9 cellular contexts compared by ENCODE assay signal in the genomic region with DNA sequence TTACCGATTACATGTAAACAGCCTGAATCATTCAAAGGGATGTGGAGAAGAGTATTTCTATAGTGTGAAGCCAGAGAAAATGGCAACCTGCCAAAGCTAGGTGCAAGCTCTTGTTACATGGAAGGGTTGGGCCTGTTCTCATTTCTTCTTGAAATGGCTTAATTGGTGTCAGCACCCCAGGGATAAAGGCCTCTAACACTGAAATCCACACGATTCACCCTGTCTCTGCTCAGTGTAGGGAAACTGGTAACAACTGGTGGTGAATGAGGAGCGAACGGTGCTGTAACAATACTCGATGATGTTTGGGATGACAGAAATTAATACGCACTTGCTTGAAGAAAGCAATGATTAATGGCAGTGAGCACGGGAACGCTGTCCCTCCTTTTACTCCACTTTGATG. TPM values are rescaled to one million over a fixed set of nuclear protein-coding genes. Genes with fewer than 3 reads are reported as not detected.
DNase-seq lines count a peak whose midpoint lies in the region; ATAC-seq, FAIRE-seq and TF ChIP-seq lines count a peak whose summit lies in the region.
"Had no signal": no experiment of that assay in that cellular context is flagged by ENCODE, and none has a peak within 500 bp of the region (broad histone marks: within the 10 kb centered on the region; RNA-seq: fewer than 3 reads in every experiment).

No MANE protein-coding gene starts in this region.

- H3K9me3 ChIP-seq in HepG2 (ENCODE audit: low read length) (no peaks in the 10 kb centered on the region), right lobe of liver (no peaks in the 10 kb centered on the region), endothelial cell of umbilical vein (replicated peaks; ENCODE audit: control insufficient read depth, insufficient read depth, low read length) (no peaks in the 10 kb centered on the region)

- H3K27me3 ChIP-seq in HepG2 (ENCODE audit: control insufficient read depth in 1 of 2, insufficient read depth in 2 of 2, low read length in 2 of 2) (no peaks in the 10 kb centered on the region), right lobe of liver (no peaks in the 10 kb centered on the region), endothelial cell of umbilical vein (ENCODE audit: control insufficient read depth in 2 of 2, insufficient read depth in 2 of 2, low read length in 2 of 2) (no peaks in the 10 kb centered on the region)

- no peak overlapping the region for H3K4me3 ChIP-seq in HepG2 (replicated peaks in 1 of 3; ENCODE audit: insufficient read depth in 1 of 3, low read depth in 2 of 3, low read length in 3 of 3)
- H3K4me3 ChIP-seq in right lobe of liver: no peak overlapping the region
- H3K4me3 ChIP-seq in endothelial cell of umbilical vein (replicated peaks in 1 of 3; ENCODE audit: insufficient read depth in 1 of 3, low read depth in 1 of 3, low read length in 3 of 3): no peak overlapping the region

- H3K9ac ChIP-seq in HepG2 (ENCODE audit: insufficient read depth, low read depth, low read length) (no peak overlapping the region), endothelial cell of umbilical vein (replicated peaks; ENCODE audit: extremely low read depth, insufficient read depth, low read length) (no peak overlapping the region)

- H2AFZ ChIP-seq in HepG2 (ENCODE audit: low read length) (no peak overlapping the region), endothelial cell of umbilical vein (ENCODE audit: low read depth, low read length) (peak overlapping the region; percentile 43)

- H3K4me1 Mint-ChIP-seq in activated CD8-positive, alpha-beta T cell treated with anti-CD3 and anti-CD28 coated beads, Interleukin-2, amount 10 ng/mL, durations not matched to agents 7 days and 5 days (ENCODE audit: low read depth): peaks cover 15% of the 10 kb centered on the region

- FAIRE-seq in HepG2 (lab: Jason Lieb, UNC) (no peak), endothelial cell of umbilical vein (lab: Jason Lieb, UNC) (no peak)

- no peak for TF ChIP-seq RAD21 in HepG2 (CRISPR knock-in tag; IDR thresholded peaks at IDR 0.05)

- H3K36me3 ChIP-seq in HepG2 (replicated peaks in 1 of 2; ENCODE audit: control insufficient read depth in 1 of 2, insufficient read depth in 2 of 2, low read length in 2 of 2): no peaks in the 10 kb centered on the region
- no peaks in the 10 kb centered on the region for H3K36me3 ChIP-seq in right lobe of liver
- no peaks in the 10 kb centered on the region for H3K36me3 ChIP-seq in endothelial cell of umbilical vein (ENCODE audit: control insufficient read depth in 2 of 2, extremely low read depth in 1 of 2, insufficient read depth in 2 of 2, low read length in 2 of 2)

- H3K27me3 Mint-ChIP-seq in activated CD8-positive, alpha-beta T cell treated with anti-CD3 and anti-CD28 coated beads, Interleukin-2, amount 10 ng/mL, durations not matched to agents 7 days and 5 days (ENCODE audit: low read depth): no peaks in the 10 kb centered on the region
- H3K27me3 Mint-ChIP-seq: naive thymus-derived CD4-positive, alpha-beta T cell had no signal

- CTCF ChIA-PET in HepG2 (lab: Yijun Ruan, JAX; ENCODE audit: low intra/inter-chr PET ratio, low total read pairs): no interaction called here
- CTCF ChIA-PET in endothelial cell of umbilical vein (lab: Charles Lee): no interaction called here
- CTCF ChIA-PET in activated CD8-positive, alpha-beta T cell treated with anti-CD3 and anti-CD28 coated beads, Interleukin-2, amount 10 ng/mL, durations not matched to agents 7 days and 5 days (lab: Charles Lee): no interaction called here

- H4K20me1 ChIP-seq in HepG2 (ENCODE audit: insufficient read depth, low read length) (no peaks in the 10 kb centered on the region), endothelial cell of umbilical vein (replicated peaks; ENCODE audit: control insufficient read depth, extremely low read depth, insufficient read depth, low read length) (peaks cover 4% of the 10 kb centered on the region)

- H3K4me1 ChIP-seq in HepG2 (ENCODE audit: insufficient read depth, low read length) (peaks cover 29% of the 10 kb centered on the region), right lobe of liver (peaks cover 0 to 20% (median 7%) of the 10 kb centered on the region in 4 donors), endothelial cell of umbilical vein (ENCODE audit: control insufficient read depth, extremely low read depth, insufficient read depth, low read length) (peaks cover 13% of the 10 kb centered on the region)

- intact Hi-C loops in HepG2 (cut with micrococcal nuclease; ENCODE audit: unreplicated experiment) (no loop called here), right lobe of liver (cut with DNase I) (no loop called here), endothelial cell of umbilical vein (cut with micrococcal nuclease) (no loop called here)

- POLR2A ChIA-PET in HepG2 (lab: Yijun Ruan, JAX): no interaction called here
- POLR2A ChIA-PET in endothelial cell of umbilical vein (lab: Charles Lee): no interaction called here
- POLR2A ChIA-PET in activated CD8-positive, alpha-beta T cell treated with anti-CD3 and anti-CD28 coated beads, Interleukin-2, amount 10 ng/mL, durations not matched to agents 7 days and 5 days (lab: Charles Lee): no interaction called here

- TF ChIP-seq POLR2A in HepG2 (IDR thresholded peaks at IDR 0.05; ENCODE audit: insufficient read depth in 1 of 2, low read depth in 2 of 2, low read length in 2 of 2): no peak
- TF ChIP-seq POLR2A in right lobe of liver (IDR thresholded peaks at IDR 0.05): no peak
- no peak for TF ChIP-seq POLR2A in endothelial cell of umbilical vein (IDR thresholded peaks at IDR 0.05; ENCODE audit: low read depth, low read length)

- no peaks in the 10 kb centered on the region for H3K9me3 Mint-ChIP-seq in activated CD8-positive, alpha-beta T cell treated with anti-CD3 and anti-CD28 coated beads, Interleukin-2, amount 10 ng/mL, durations not matched to agents 7 days and 5 days (ENCODE audit: insufficient read depth)
- H3K9me3 Mint-ChIP-seq: naive thymus-derived CD4-positive, alpha-beta T cell had no signal

- ATAC-seq in HepG2 (no peak), right lobe of liver (no peak)
- no peak for ATAC-seq in activated CD8-positive, alpha-beta T cell treated with anti-CD3 and anti-CD28 coated beads, Interleukin-2, amount 10 ng/mL, durations not matched to agents 7 days and 5 days
- ATAC-seq: naive thymus-derived CD4-positive, alpha-beta T cell had no signal

- H3K4me3 Mint-ChIP-seq in activated CD8-positive, alpha-beta T cell treated with anti-CD3 and anti-CD28 coated beads, Interleukin-2, amount 10 ng/mL, durations not matched to agents 7 days and 5 days: no peak overlapping the region
- H3K4me3 Mint-ChIP-seq: naive thymus-derived CD4-positive, alpha-beta T cell had no signal

- BruUV-seq in HepG2 (replicated peaks; lab: Mats Ljungman, UMichigan): no TSS peak
- no TSS peak for BruUV-seq in endothelial cell of umbilical vein (replicated peaks; lab: Mats Ljungman, UMichigan)

- no peak overlapping the region for H3K27ac Mint-ChIP-seq in activated CD8-positive, alpha-beta T cell treated with anti-CD3 and anti-CD28 coated beads, Interleukin-2, amount 10 ng/mL, durations not matched to agents 7 days and 5 days

- H3K27ac ChIP-seq in HepG2 (ENCODE audit: extremely low read length, insufficient read depth, low read length) (no peak overlapping the region), right lobe of liver (no peak overlapping the region), endothelial cell of umbilical vein (ENCODE audit: insufficient read depth, low read depth, low read length) (no peak overlapping the region)

- peak; percentile 20 for DNase-seq in HepG2 (ENCODE audit: low spot score)
- DNase-seq in right lobe of liver: no peak
- peak; percentile 100 for DNase-seq in NCI-H748 (lab: John Stamatoyannopoulos, UW; ENCODE audit: unreplicated experiment)
- DNase-seq in endothelial cell of umbilical vein (ENCODE audit: low read depth, low spot score): peak; percentile 76
- no peak for DNase-seq in activated T-cell treated with anti-CD3 and anti-CD28 coated beads for 4 hours
- no peak for DNase-seq in SKM-1 treated with dmso at 0.1 percent for 144 hours (lab: John Stamatoyannopoulos, UW; ENCODE audit: unreplicated experiment)
- no peak for DNase-seq in stimulated activated naive CD4-positive, alpha-beta T cell treated with Interleukin-2 at 50 U/mL for 16 hours (lab: John Stamatoyannopoulos, UW)
- no peak for DNase-seq in activated CD8-positive, alpha-beta T cell treated with anti-CD3 and anti-CD28 coated beads, Interleukin-2, amount 10 ng/mL, durations not matched to agents 7 days and 5 days
- DNase-seq: naive thymus-derived CD4-positive, alpha-beta T cell had no signal

- no peaks in the 10 kb centered on the region for H3K9me1 ChIP-seq in endothelial cell of umbilical vein (replicated peaks; ENCODE audit: control insufficient read depth, extremely low read depth, insufficient read depth, low read length)

- H3K4me2 ChIP-seq in HepG2 (ENCODE audit: low read depth, low read length) (no peak overlapping the region), endothelial cell of umbilical vein (ENCODE audit: insufficient read depth, low read length) (peak overlapping the region; percentile 2)

- TF ChIP-seq EP300 in HepG2 (IDR thresholded peaks at IDR 0.05; ENCODE audit: low read depth in 2 of 2, low read length in 2 of 2) (no peak), HepG2 (CRISPR knock-in tag; IDR thresholded peaks at IDR 0.05; ENCODE audit: borderline replicate concordance) (no peak)

- TF ChIP-seq CTCF in HepG2 (CRISPR knock-in tag; IDR thresholded peaks at IDR 0.05): no peak
- TF ChIP-seq CTCF in right lobe of liver (IDR thresholded peaks at IDR 0.05): no peak
- TF ChIP-seq CTCF in endothelial cell of umbilical vein (IDR thresholded peaks at IDR 0.05; ENCODE audit: extremely low read depth in 1 of 2, insufficient read depth in 1 of 2, low read depth in 1 of 2, low read length in 2 of 2): no peak

- H3K36me3 Mint-ChIP-seq in activated CD8-positive, alpha-beta T cell treated with anti-CD3 and anti-CD28 coated beads, Interleukin-2, amount 10 ng/mL, durations not matched to agents 7 days and 5 days (ENCODE audit: low read depth): no peaks in the 10 kb centered on the region

- in situ Hi-C loops in HepG2 (cut with HindIII; ENCODE audit: extremely low pct_ligation_motif_present, low pct_unique_long_range_greater_than_20kb): no loop called here

- dilution Hi-C loops in endothelial cell of umbilical vein (cut with MboI; ENCODE audit: extremely low pct_ligation_motif_present, low sequenced_read_pairs): no loop called here

- WGBS in HepG2 (ENCODE audit: low lambda C conversion rate): 89% methylated on average over 8 of the region's 8 CpGs
- 77% methylated on average over 8 of the region's 8 CpGs for WGBS in right lobe of liver (ENCODE audit: insufficient coverage, low coverage, low lambda C conversion rate, missing lambda C conversion rate)

- no peaks in the 10 kb centered on the region for H3K79me2 ChIP-seq in HepG2 (ENCODE audit: insufficient read depth, low read length)
- peaks cover 20% of the 10 kb centered on the region for H3K79me2 ChIP-seq in endothelial cell of umbilical vein (ENCODE audit: control insufficient read depth, insufficient read depth, low read length)

RNA-seq across cellular contexts. Expression of gene PBX3, which starts 16.2 kb away (rescaled TPM):
- total RNA-seq in HepG2 (2016; rRNA removed; fragmentation: Illumina TruSeq; extraction: Trizol): 9.1 and 11.2 TPM in 2 replicates
- 5.7 and 6.3 TPM in 2 replicates for total RNA-seq in HepG2 (2016; cell fraction: cytosol; rRNA removed; fragmentation: Illumina TruSeq; extraction: Trizol; ENCODE audit: low read depth)
- 9.3 and 12.6 TPM in 2 replicates for total RNA-seq in HepG2 (2016; cell fraction: insoluble cytoplasmic fraction; rRNA removed; fragmentation: Illumina TruSeq; extraction: Trizol)
- total RNA-seq in HepG2 (2016; cell fraction: membrane; rRNA removed; fragmentation: Illumina TruSeq; extraction: Trizol): 9.0 and 10.8 TPM in 2 replicates
- 33.5 and 37.6 TPM in 2 replicates for total RNA-seq in HepG2 (2016; cell fraction: nucleus; rRNA removed; fragmentation: Illumina TruSeq; extraction: Trizol)
- 4.0 and 6.0 TPM in 2 replicates for polyA plus RNA-seq in HepG2 (2011; rRNA removed)
- 3.6 and 3.8 TPM in 2 replicates for polyA plus RNA-seq in HepG2 (2011; cell fraction: cytosol; rRNA removed)
- 2.9 and 3.4 TPM in 2 replicates for polyA plus RNA-seq in HepG2 (2011; cell fraction: nucleus; rRNA removed)
- polyA plus RNA-seq in HepG2 (2012): 3.7 and 4.6 TPM in 2 replicates
- polyA plus RNA-seq in HepG2 (2016; cell fraction: cytosol; fragmentation: Illumina TruSeq; extraction: Trizol; ENCODE audit: low read depth): 4.4 and 6.4 TPM in 2 replicates
- 12.2 and 14.4 TPM in 2 replicates for polyA plus RNA-seq in HepG2 (2016; cell fraction: insoluble cytoplasmic fraction; fragmentation: Illumina TruSeq; extraction: Trizol; ENCODE audit: low read depth)
- 10.9 and 12.0 TPM in 2 replicates for polyA plus RNA-seq in HepG2 (2016; cell fraction: membrane; fragmentation: Illumina TruSeq; extraction: Trizol; ENCODE audit: low read depth)
- 13.5 and 14.5 TPM in 2 replicates for polyA plus RNA-seq in HepG2 (2016; cell fraction: nucleus; fragmentation: Illumina TruSeq; extraction: Trizol; ENCODE audit: insufficient read depth, low read depth)
- 13.3 and 40.9 TPM in 2 replicates for polyA minus RNA-seq in HepG2 (2011; rRNA and poly(A)+ RNA removed; ENCODE audit: low replicate concordance)
- 2.7 and 4.6 TPM in 2 replicates for polyA minus RNA-seq in HepG2 (2011; cell fraction: cytosol; rRNA and poly(A)+ RNA removed)
- polyA minus RNA-seq in HepG2 (2011; cell fraction: nucleus; rRNA and poly(A)+ RNA removed): 36.1 and 42.9 TPM in 2 replicates
- total RNA-seq in right lobe of liver: 10 to 100 TPM; 13.0 to 20.2 (median 15.0) TPM
- 42.0 and 42.4 TPM in 2 replicates for total RNA-seq in endothelial cell of umbilical vein
- 17.4 and 18.8 TPM in 2 replicates for polyA plus RNA-seq in endothelial cell of umbilical vein
- 25.5 and 25.6 TPM in 2 replicates for polyA plus RNA-seq in endothelial cell of umbilical vein (2011; cell fraction: cytosol; rRNA removed)
- polyA plus RNA-seq in endothelial cell of umbilical vein (2011; cell fraction: nucleus; rRNA removed): 65.2 and 78.8 TPM in 2 replicates
- polyA plus RNA-seq in endothelial cell of umbilical vein (2012): 22.4 and 24.1 TPM in 2 replicates
- 39.4 and 65.2 TPM in 2 replicates for polyA minus RNA-seq in endothelial cell of umbilical vein
- polyA minus RNA-seq in endothelial cell of umbilical vein (2011; cell fraction: cytosol; rRNA and poly(A)+ RNA removed): 13.8 TPM
- polyA minus RNA-seq in endothelial cell of umbilical vein (2011; cell fraction: nucleus; rRNA and poly(A)+ RNA removed): 168 and 238 TPM in 2 replicates
- 10 to 100 TPM; 22.0 to 24.4 TPM for total RNA-seq in activated CD8-positive, alpha-beta T cell treated with anti-CD3 and anti-CD28 coated beads, Interleukin-2, amount 10 ng/mL, durations not matched to agents 7 days and 5 days

RNA-seq across cellular contexts. Expression of gene MAPKAP1, which starts 56.4 kb away (rescaled TPM):
- total RNA-seq in HepG2 (2016; rRNA removed; fragmentation: Illumina TruSeq; extraction: Trizol) (63.3 and 64.3 TPM in 2 replicates), right lobe of liver (10 to 100 TPM; 29.6 to 53.2 (median 48.3) TPM), endothelial cell of umbilical vein (98.6 and 99.1 TPM in 2 replicates)
- 73.6 and 79.6 TPM in 2 replicates for total RNA-seq in HepG2 (2016; cell fraction: cytosol; rRNA removed; fragmentation: Illumina TruSeq; extraction: Trizol; ENCODE audit: low read depth)
- total RNA-seq in HepG2 (2016; cell fraction: insoluble cytoplasmic fraction; rRNA removed; fragmentation: Illumina TruSeq; extraction: Trizol): 50.8 and 66.4 TPM in 2 replicates
- 151 and 154 TPM in 2 replicates for total RNA-seq in HepG2 (2016; cell fraction: membrane; rRNA removed; fragmentation: Illumina TruSeq; extraction: Trizol)
- total RNA-seq in HepG2 (2016; cell fraction: nucleus; rRNA removed; fragmentation: Illumina TruSeq; extraction: Trizol): 40.3 and 49.7 TPM in 2 replicates
- polyA plus RNA-seq in HepG2 (2011; rRNA removed) (38.3 and 45.0 TPM in 2 replicates), endothelial cell of umbilical vein (61.9 and 72.4 TPM in 2 replicates)
- polyA plus RNA-seq in HepG2 (2011; cell fraction: cytosol; rRNA removed): 31.1 and 37.8 TPM in 2 replicates
- polyA plus RNA-seq in HepG2 (2011; cell fraction: nucleus; rRNA removed): 19.1 and 22.9 TPM in 2 replicates
- 23.3 and 24.3 TPM in 2 replicates for polyA plus RNA-seq in HepG2 (2012)
- polyA plus RNA-seq in HepG2 (2016; cell fraction: cytosol; fragmentation: Illumina TruSeq; extraction: Trizol; ENCODE audit: low read depth): 152 and 156 TPM in 2 replicates
- 64.7 and 77.0 TPM in 2 replicates for polyA plus RNA-seq in HepG2 (2016; cell fraction: insoluble cytoplasmic fraction; fragmentation: Illumina TruSeq; extraction: Trizol; ENCODE audit: low read depth)
- polyA plus RNA-seq in HepG2 (2016; cell fraction: membrane; fragmentation: Illumina TruSeq; extraction: Trizol; ENCODE audit: low read depth): 215 and 223 TPM in 2 replicates
- 63.9 and 70.8 TPM in 2 replicates for polyA plus RNA-seq in HepG2 (2016; cell fraction: nucleus; fragmentation: Illumina TruSeq; extraction: Trizol; ENCODE audit: insufficient read depth, low read depth)
- 42.8 and 148 TPM in 2 replicates for polyA minus RNA-seq in HepG2 (2011; rRNA and poly(A)+ RNA removed; ENCODE audit: low replicate concordance)
- polyA minus RNA-seq in HepG2 (2011; cell fraction: cytosol; rRNA and poly(A)+ RNA removed): 8.1 and 12.7 TPM in 2 replicates
- 39.3 and 49.2 TPM in 2 replicates for polyA minus RNA-seq in HepG2 (2011; cell fraction: nucleus; rRNA and poly(A)+ RNA removed)
- 91.6 and 99.2 TPM in 2 replicates for polyA plus RNA-seq in endothelial cell of umbilical vein (2011; cell fraction: cytosol; rRNA removed)
- polyA plus RNA-seq in endothelial cell of umbilical vein (2011; cell fraction: nucleus; rRNA removed): 112 and 118 TPM in 2 replicates
- polyA plus RNA-seq in endothelial cell of umbilical vein (2012): 85.1 and 104 TPM in 2 replicates
- polyA minus RNA-seq in endothelial cell of umbilical vein: 137 and 176 TPM in 2 replicates
- polyA minus RNA-seq in endothelial cell of umbilical vein (2011; cell fraction: cytosol; rRNA and poly(A)+ RNA removed): 35.0 TPM
- polyA minus RNA-seq in endothelial cell of umbilical vein (2011; cell fraction: nucleus; rRNA and poly(A)+ RNA removed): 153 and 183 TPM in 2 replicates
- 10 to 100 TPM; 60.4 to 63.9 TPM for total RNA-seq in activated CD8-positive, alpha-beta T cell treated with anti-CD3 and anti-CD28 coated beads, Interleukin-2, amount 10 ng/mL, durations not matched to agents 7 days and 5 days

Comparison
In these comparisons a context has a peak if more than half of its experiments do, and no peak if none do; other contexts are left out.
1. DNase-seq: peak in HepG2 (single experiment), NCI-H748 (single experiment) and endothelial cell of umbilical vein (single experiment); none in right lobe of liver (0 of 3), activated T-cell treated with anti-CD3 and anti-CD28 coated beads for 4 hours (single experiment), SKM-1 treated with dmso at 0.1 percent for 144 hours (single experiment), stimulated activated naive CD4-positive, alpha-beta T cell treated with Interleukin-2 at 50 U/mL for 16 hours (single experiment) and activated CD8-positive, alpha-beta T cell treated with anti-CD3 and anti-CD28 coated beads, Interleukin-2, amount 10 ng/mL, durations not matched to agents 7 days and 5 days (single experiment).